ENCODE assay signal across 8 cellular contexts in genomic region chr22:39170825-39171622, GRCh38. TPM values are rescaled to one million over a fixed set of nuclear protein-coding genes. Genes with fewer than 3 reads are reported as not detected.
A peak's percentile ranks its signal among the peaks of the same experiment; 100 is the strongest.
DNase-seq lines count a peak whose midpoint lies in the region; ATAC-seq and TF ChIP-seq lines count a peak whose summit lies in the region.

No MANE protein-coding gene starts in this region.

- ATAC-seq in HG02763 (IDR thresholded peaks at IDR 0.05; ENCODE audit: unreplicated experiment) (peak; percentile 69), HG03045 (IDR thresholded peaks at IDR 0.05; ENCODE audit: unreplicated experiment) (no peak)

- no peaks in the 10 kb centered on the region for H3K27me3 ChIP-seq in DOHH2 (ENCODE audit: control insufficient read depth, low read length)

- H3K36me3 ChIP-seq in DOHH2 (ENCODE audit: control insufficient read depth, low read length), result no peaks in the 10 kb centered on the region

- TF ChIP-seq CTCF in DOHH2 (IDR thresholded peaks at IDR 0.05; ENCODE audit: low read depth, low read length, poor library complexity, severe bottlenecking) (peak; percentile 99), choroid plexus epithelial cell (conservative IDR thresholded peaks at IDR 0.05; ENCODE audit: low read depth, low read length) (peak; percentile 91), lower leg skin (IDR thresholded peaks at IDR 0.05) (peak in 2 of 3 donors; percentile 62 to 89)

- no peaks in the 10 kb centered on the region for H3K9me2 ChIP-seq in DOHH2 (replicated peaks; ENCODE audit: control insufficient read depth, low read length)

- no peaks in the 10 kb centered on the region for H3K9me3 ChIP-seq in DOHH2 (ENCODE audit: control insufficient read depth, insufficient read depth, low read length)

- no peaks in the 10 kb centered on the region for H3K79me2 ChIP-seq in DOHH2 (ENCODE audit: control insufficient read depth, low read length)

- DNase-seq in NCI-H226, result peak; percentile 29
- peak; percentile 88 for DNase-seq in activated CD4-positive, alpha-beta T cell treated with anti-CD3 and anti-CD28 coated beads for 48 hours
- DNase-seq in choroid plexus epithelial cell (ENCODE audit: low read depth), result peak; percentile 77
- DNase-seq in lower leg skin (ENCODE audit: low spot score in 2 of 2), result peak; percentile 70 to 97
- peak; percentile 67 to 80 (median 76) for DNase-seq in stimulated activated CD4-positive, alpha-beta T cell treated with anti-CD3 and anti-CD28 coated beads, TNF-alpha, amount 100 ng/mL, for 48 hours (ENCODE audit: low read depth in 3 of 3)

- TF ChIP-seq POLR2A in lower leg skin (IDR thresholded peaks at IDR 0.05), result no peak

- H3K4me3 ChIP-seq in DOHH2 (ENCODE audit: low read length) (peak overlapping the region; percentile 69), choroid plexus epithelial cell (ENCODE audit: low read depth, low read length) (no peak overlapping the region), lower leg skin (ENCODE audit: low read depth, poor library complexity, severe bottlenecking) (no peak overlapping the region)

- peak overlapping the region; percentile 85 for H3K27ac ChIP-seq in DOHH2 (ENCODE audit: low read depth, low read length)

- no peaks in the 10 kb centered on the region for H4K20me1 ChIP-seq in DOHH2 (ENCODE audit: control insufficient read depth, insufficient read depth, low read depth, low read length)

- intact Hi-C loops in lower leg skin (cut with DNase I; ENCODE audit: low total_unique reads), result loop anchor here (2.0 to 10.0 kb wide), 3 partner anchors 64 to 356 kb away; no protein-coding TSS in a partner anchor

- H3K4me1 ChIP-seq in DOHH2 (ENCODE audit: control insufficient read depth, low read length), result peaks cover 56% of the 10 kb centered on the region

- no peaks in the 10 kb centered on the region for H3F3A ChIP-seq in DOHH2 (ENCODE audit: control insufficient read depth, insufficient read depth)

- 22 to 27% methylated on average over 24 to 28 of the region's 28 CpGs for WGBS in lower leg skin, 2 donors

- peak overlapping the region; percentile 98 for H3K4me2 ChIP-seq in DOHH2 (ENCODE audit: low read length)

RNA-seq across cellular contexts. Expression of gene CBX7, which starts 18.5 kb away (rescaled TPM):
- 100 to 1,000 TPM in 1 of 4 donors, 10 to 100 TPM in 3; 47.6 to 108 (median 64.8) TPM for total RNA-seq in lower leg skin

Comparison
In these comparisons a context has a peak if more than half of its experiments do, and no peak if none do; other contexts are left out.
1. DNase-seq: peak in every context shown above with its lines; median percentile 88 in activated CD4-positive, alpha-beta T cell treated with anti-CD3 and anti-CD28 coated beads for 48 hours; 84 in lower leg skin; 77 in choroid plexus epithelial cell; 76 in stimulated activated CD4-positive, alpha-beta T cell treated with anti-CD3 and anti-CD28 coated beads, TNF-alpha, amount 100 ng/mL, for 48 hours; 29 in NCI-H226.